12 cellular contexts compared by ENCODE assay signal in genomic region chr13:59176775-59177174, GRCh38.
DNase-seq lines count a peak whose midpoint lies in the region; ATAC-seq, FAIRE-seq and TF ChIP-seq lines count a peak whose summit lies in the region.
"Had no signal": no experiment of that assay in that cellular context is flagged by ENCODE, and none has a peak within 500 bp of the region (broad histone marks: within the 10 kb centered on the region; RNA-seq: fewer than 3 reads in every experiment).

No MANE protein-coding gene starts in this region.

- SMC1A ChIA-PET in GM12878 (lab: Charles Lee; ENCODE audit: uncharacterized antibody, unreplicated experiment) = no interaction called here

- no peak overlapping the region for H2AFZ ChIP-seq in GM12878 (ENCODE audit: control insufficient read depth, low read depth, low read length)

- no peak for TF ChIP-seq EP300 in GM12878 (IDR thresholded peaks at IDR 0.05; ENCODE audit: borderline replicate concordance in 1 of 2, control insufficient read depth in 1 of 2, low read depth in 2 of 2, low read length in 2 of 2)

- H3K4me2 ChIP-seq in GM12878 (ENCODE audit: control insufficient read depth, insufficient read depth) = no peak overlapping the region

- FAIRE-seq in GM12878 (lab: Jason Lieb, UNC) = no peak
- FAIRE-seq: GM18507 had no signal

- POLR2A ChIA-PET in GM12878 (lab: Charles Lee) = no interaction called here

- H3K9me3 ChIP-seq in GM12878 (replicated peaks; ENCODE audit: control insufficient read depth, insufficient read depth, low read length) = no peaks in the 10 kb centered on the region

- H3K27ac ChIP-seq in GM12878 (ENCODE audit: control insufficient read depth, insufficient read depth) = no peak overlapping the region
- H3K27ac ChIP-seq: epithelial cell of prostate had no signal

- intact Hi-C loops in GM12878 (cut with micrococcal nuclease; ENCODE audit: unreplicated experiment) = no loop called here

- in situ Hi-C loops in ACHN (cut with HindIII; ENCODE audit: low pct_ligation_motif_present, low pct_unique_long_range_greater_than_20kb, low sequenced_read_pairs) = no loop called here
- in situ Hi-C loops in GM12878 (cut with MboI) = no loop called here

- H3K79me2 ChIP-seq in GM12878 (ENCODE audit: control insufficient read depth, insufficient read depth, low read length) = no peaks in the 10 kb centered on the region

- RAD21 ChIA-PET in GM12878 (lab: Charles Lee; ENCODE audit: unreplicated experiment) = no interaction called here

- no TSS peak for BruUV-seq in GM12878 (replicated peaks; lab: Mats Ljungman, UMichigan)

- ATAC-seq in GM12878 (no peak), HG02678 (IDR thresholded peaks at IDR 0.05; ENCODE audit: unreplicated experiment) (no peak)
- ATAC-seq: naive thymus-derived CD4-positive, alpha-beta T cell had no signal

- peak; percentile 50 for TF ChIP-seq CTCF in GM12864 (IDR thresholded peaks at IDR 0.05; ENCODE audit: low read depth, low read length, missing control alignments)
- peak; percentile 5 to 34 (median 33); a peak in 3 of 6 replicates for TF ChIP-seq CTCF in GM12878 (IDR thresholded peaks at IDR 0.05 in 2 of 3, conservative IDR thresholded peaks at IDR 0.05 in 1 of 3; ENCODE audit: control insufficient read depth in 2 of 3, extremely low read depth in 1 of 3, insufficient read depth in 1 of 3, low read depth in 3 of 3, low read length in 3 of 3)

- no peak for TF ChIP-seq RAD21 in GM12878 (IDR thresholded peaks at IDR 0.05; ENCODE audit: insufficient read depth, low read depth, low read length)

- H3K36me3 ChIP-seq in GM12878 (ENCODE audit: control insufficient read depth in 2 of 2, insufficient read depth in 2 of 2, low read length in 1 of 2) = no peaks in the 10 kb centered on the region

- no peaks in the 10 kb centered on the region for H3K27me3 ChIP-seq in GM12878 (replicated peaks in 1 of 2; ENCODE audit: control insufficient read depth in 2 of 2, insufficient read depth in 2 of 2, low read length in 1 of 2)

- no peaks in the 10 kb centered on the region for H4K20me1 ChIP-seq in GM12878 (ENCODE audit: control insufficient read depth, insufficient read depth)

- WGBS in GM12878 (ENCODE audit: insufficient coverage, insufficient replicate concordance, low lambda C conversion rate, missing lambda C conversion rate) = 50% methylated on average over 3 of the region's 3 CpGs

- peak; percentile 18 for DNase-seq in ACHN
- DNase-seq in GM12864 (ENCODE audit: low read depth) = no peak
- DNase-seq in HT-29 (ENCODE audit: low spot score) = peak; percentile 33
- no peak for DNase-seq in GM12878 (ENCODE audit: low read depth, low spot score)
- DNase-seq in middle frontal gyrus (ENCODE audit: extremely low spot score, low spot score) = no peak
- DNase-seq in activated gamma-delta T cell (lab: John Stamatoyannopoulos, UW) = no peak
- DNase-seq in stimulated activated CD4-positive, alpha-beta T cell treated with anti-CD3 and anti-CD28 coated beads, Interleukin-12 subunit alpha, Interleukin-12 subunit beta, amount 100 ng/mL, for 4 hours = no peak
- DNase-seq: aorta; naive thymus-derived CD4-positive, alpha-beta T cell had no signal

- CTCF ChIA-PET in GM12878 (lab: Yijun Ruan, JAX) = no interaction called here

- TF ChIP-seq POLR2A in GM12878 (IDR thresholded peaks at IDR 0.05; ENCODE audit: low read depth, low read length) = no peak

- H3K9ac ChIP-seq in GM12878 (ENCODE audit: control insufficient read depth, insufficient read depth, low read length) = no peak overlapping the region

- H3K4me3 ChIP-seq in GM12864 (ENCODE audit: low read depth, low read length) (no peak overlapping the region), GM12878 (no peak overlapping the region)

- no peaks in the 10 kb centered on the region for H3K4me1 ChIP-seq in GM12878 (ENCODE audit: control insufficient read depth, insufficient read depth, low read length)

TF ChIP-seq in GM12878, 131 proteins besides CTCF, POLR2A, EP300 and RAD21:
- no peak for TF ChIP-seq DPF2 (IDR thresholded peaks at IDR 0.05)
- no peak for TF ChIP-seq HSF1 (IDR thresholded peaks at IDR 0.05; ENCODE audit: low read depth, low read length)
- no peak for TF ChIP-seq NRF1 (conservative IDR thresholded peaks at IDR 0.05; ENCODE audit: low read depth, low read length)
- TF ChIP-seq IRF5 (IDR thresholded peaks at IDR 0.05; ENCODE audit: borderline replicate concordance) = no peak
- no peak for TF ChIP-seq PRDM15 (CRISPR knock-in tag; IDR thresholded peaks at IDR 0.05)
- no peak for TF ChIP-seq CHD2 (IDR thresholded peaks at IDR 0.05; ENCODE audit: borderline replicate concordance, low read depth, low read length)
- TF ChIP-seq POLR2AphosphoS5 (IDR thresholded peaks at IDR 0.05; ENCODE audit: low read length) = no peak
- no peak for TF ChIP-seq NFXL1 (IDR thresholded peaks at IDR 0.05; ENCODE audit: borderline replicate concordance)

Comparison
In these comparisons a context has a peak if more than half of its experiments do, and no peak if none do; other contexts are left out.
1. DNase-seq: peak in ACHN (single experiment) and HT-29 (single experiment); none in GM12864 (single experiment), GM12878 (single experiment), middle frontal gyrus (single experiment), activated gamma-delta T cell (single experiment) and stimulated activated CD4-positive, alpha-beta T cell treated with anti-CD3 and anti-CD28 coated beads, Interleukin-12 subunit alpha, Interleukin-12 subunit beta, amount 100 ng/mL, for 4 hours (single experiment).